Comparison of ENCODE assay signal across 16 cellular contexts in the genomic region with DNA sequence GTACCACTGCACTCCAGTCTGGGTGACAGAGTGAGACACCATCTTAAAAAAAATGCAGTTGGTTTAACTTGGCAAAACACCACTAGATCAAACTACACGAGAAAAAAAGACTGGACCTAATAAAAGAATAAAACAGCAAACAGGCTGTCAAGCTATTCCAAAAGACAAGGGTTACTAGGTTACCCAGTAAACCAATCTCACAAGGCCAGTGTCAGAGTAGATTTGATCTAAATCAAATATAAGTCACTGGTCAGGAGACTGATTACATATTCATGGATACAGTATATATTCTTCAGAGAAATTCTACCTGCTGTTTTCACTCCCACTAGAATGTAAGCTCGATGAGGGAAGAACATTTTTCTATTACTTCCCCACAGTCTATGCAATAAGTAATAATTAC. TPM values are rescaled to one million over a fixed set of nuclear protein-coding genes. Genes with fewer than 3 reads are reported as not detected.
DNase-seq lines count a peak whose midpoint lies in the region; ATAC-seq and TF ChIP-seq lines count a peak whose summit lies in the region.
"Had no signal": no experiment of that assay in that cellular context is flagged by ENCODE, and none has a peak within 500 bp of the region (broad histone marks: within the 10 kb centered on the region; RNA-seq: fewer than 3 reads in every experiment).

No MANE protein-coding gene starts in this region.

- peak overlapping the region in 1 of 4 donors; percentile 67 for H3K4me3 ChIP-seq in transverse colon

- H3K27ac Mint-ChIP-seq in activated naive CD4-positive, alpha-beta T cell treated with anti-CD3 and anti-CD28 coated beads, Interleukin-2, amount 10 ng/mL, durations not matched to agents 7 days and 5 days, result no peak overlapping the region
- no peak overlapping the region for H3K27ac Mint-ChIP-seq in activated naive CD8-positive, alpha-beta T cell
- H3K27ac Mint-ChIP-seq: activated naive CD4-positive, alpha-beta T cell treated with anti-CD3 and anti-CD28 coated beads, Interleukin-2, amount 50 U/mL, for 72 hours had no signal

- no peak for TF ChIP-seq POLR2A in transverse colon (IDR thresholded peaks at IDR 0.05)

- intact Hi-C loops in left colon (cut with DNase I, micrococcal nuclease), result no loop called here
- intact Hi-C loops in transverse colon (cut with DNase I; ENCODE audit: low total_unique reads), result no loop called here

- CTCF ChIA-PET in activated naive CD4-positive, alpha-beta T cell treated with anti-CD3 and anti-CD28 coated beads, Interleukin-2, amount 10 ng/mL, durations not matched to agents 7 days and 5 days (lab: Charles Lee), result no interaction called here

- peaks cover 0 to 22% (median 10%) of the 10 kb centered on the region in 4 donors for H3K36me3 ChIP-seq in transverse colon

- H3K27me3 ChIP-seq in transverse colon, result no peaks in the 10 kb centered on the region

- in situ Hi-C loops in transverse colon (cut with MboI; ENCODE audit: low pct_ligation_motif_present in 1 of 4, low pct_unique_long_range_greater_than_20kb in 1 of 4, low sequenced_read_pairs in 3 of 4), result no loop called here

- peak overlapping the region; percentile 6 for H3K4me3 Mint-ChIP-seq in activated naive CD4-positive, alpha-beta T cell treated with anti-CD3 and anti-CD28 coated beads, Interleukin-2, amount 10 ng/mL, durations not matched to agents 7 days and 5 days
- H3K4me3 Mint-ChIP-seq in activated naive CD8-positive, alpha-beta T cell, result peak overlapping the region; percentile 36

- no peak for TF ChIP-seq EP300 in transverse colon (IDR thresholded peaks at IDR 0.05; ENCODE audit: low read depth)

- H3K36me3 Mint-ChIP-seq in activated naive CD4-positive, alpha-beta T cell treated with anti-CD3 and anti-CD28 coated beads, Interleukin-2, amount 10 ng/mL, durations not matched to agents 7 days and 5 days, result peaks cover 36% of the 10 kb centered on the region
- peaks cover 17% of the 10 kb centered on the region for H3K36me3 Mint-ChIP-seq in activated naive CD8-positive, alpha-beta T cell

- H3K4me1 ChIP-seq in transverse colon, result peaks cover 9 to 54% (median 45%) of the 10 kb centered on the region in 4 donors

- H3K4me1 Mint-ChIP-seq in activated naive CD4-positive, alpha-beta T cell treated with anti-CD3 and anti-CD28 coated beads, Interleukin-2, amount 10 ng/mL, durations not matched to agents 7 days and 5 days, result peaks cover 50% of the 10 kb centered on the region
- H3K4me1 Mint-ChIP-seq in activated naive CD8-positive, alpha-beta T cell (ENCODE audit: low read depth), result peaks cover 61% of the 10 kb centered on the region

- TF ChIP-seq CTCF in transverse colon (IDR thresholded peaks at IDR 0.05), result no peak

- no peaks in the 10 kb centered on the region for H3K9me3 ChIP-seq in transverse colon

- H3K27ac ChIP-seq in transverse colon, result peak overlapping the region; percentile 97 to 99 (median 98)

- DNase-seq in activated naive CD4-positive, alpha-beta T cell treated with anti-CD3 and anti-CD28 coated beads, Interleukin-2, amount 10 ng/mL, durations not matched to agents 7 days and 5 days, result no peak
- no peak for DNase-seq in activated naive CD4-positive, alpha-beta T cell treated with Interleukin-2 at 50 U/mL for 16 hours
- no peak for DNase-seq in left colon
- DNase-seq in transverse colon, result no peak
- DNase-seq in SW480 (ENCODE audit: low spot score), result no peak
- no peak for DNase-seq in ureter (ENCODE audit: low spot score)
- no peak for DNase-seq in HCEC 1CT
- DNase-seq: activated CD4-positive, alpha-beta memory T cell treated with anti-CD3 and anti-CD28 coated beads for 36 hours; cortex of kidney; NCI-H1694; nucleus accumbens; stimulated activated CD8-positive, alpha-beta memory T cell treated with anti-CD3 and anti-CD28 coated beads, Interleukin-4, amount 100 ng/mL, for 48 hours; T-helper 1 cell had no signal

- ATAC-seq in left colon, result peak; percentile 48
- ATAC-seq: activated naive CD4-positive, alpha-beta T cell treated with anti-CD3 and anti-CD28 coated beads, Interleukin-2, amount 50 U/mL, for 72 hours; HCT116 had no signal

- no peaks in the 10 kb centered on the region for H3K27me3 Mint-ChIP-seq in activated naive CD4-positive, alpha-beta T cell treated with anti-CD3 and anti-CD28 coated beads, Interleukin-2, amount 10 ng/mL, durations not matched to agents 7 days and 5 days
- no peaks in the 10 kb centered on the region for H3K27me3 Mint-ChIP-seq in activated naive CD8-positive, alpha-beta T cell
- H3K27me3 Mint-ChIP-seq: activated CD4-positive, alpha-beta memory T cell treated with anti-CD3 and anti-CD28 coated beads for 36 hours had no signal

- 60 to 78% methylated on average over 1 of the region's 2 CpGs for WGBS in transverse colon (ENCODE audit: low coverage in 1 of 2), 2 donors

- H3K9me3 Mint-ChIP-seq in activated naive CD4-positive, alpha-beta T cell treated with anti-CD3 and anti-CD28 coated beads, Interleukin-2, amount 10 ng/mL, durations not matched to agents 7 days and 5 days, result no peaks in the 10 kb centered on the region
- H3K9me3 Mint-ChIP-seq in activated naive CD8-positive, alpha-beta T cell (ENCODE audit: low read depth), result no peaks in the 10 kb centered on the region
- H3K9me3 Mint-ChIP-seq: activated CD4-positive, alpha-beta memory T cell treated with anti-CD3 and anti-CD28 coated beads for 36 hours; activated naive CD4-positive, alpha-beta T cell treated with anti-CD3 and anti-CD28 coated beads, Interleukin-2, amount 50 U/mL, for 72 hours had no signal

RNA-seq across cellular contexts. Expression of gene GANC, which starts 2.5 kb away (rescaled TPM):
- 10 to 100 TPM; 49.8 to 53.4 TPM for total RNA-seq in left colon
- 100 to 1,000 TPM in 1 of 4 donors, 10 to 100 TPM in 3; 36.6 to 143 (median 54.8) TPM for total RNA-seq in transverse colon
- total RNA-seq in ureter, result 47.0 TPM

RNA-seq across cellular contexts. Expression of gene TMEM87A, which starts 2.7 kb away (rescaled TPM):
- total RNA-seq in left colon (100 to 1,000 TPM in 1 of 2 donors, 10 to 100 TPM in 1; 82.8 to 104 TPM), transverse colon (100 to 1,000 TPM in 3 of 4 donors, 10 to 100 TPM in 1; 93.1 to 110 (median 107) TPM), ureter (87.4 TPM)
